16 cellular contexts compared by ENCODE assay signal in genomic region chr6:3841711-3842565, GRCh38. TPM values are rescaled to one million over a fixed set of nuclear protein-coding genes. Genes with fewer than 3 reads are reported as not detected.
DNase-seq lines count a peak whose midpoint lies in the region; ATAC-seq, FAIRE-seq and TF ChIP-seq lines count a peak whose summit lies in the region.
"Had no signal": no experiment of that assay in that cellular context is flagged by ENCODE, and none has a peak within 500 bp of the region (broad histone marks: within the 10 kb centered on the region; RNA-seq: fewer than 3 reads in every experiment).

No MANE protein-coding gene starts in this region.

- H3K36me3 ChIP-seq in MG63: no peaks in the 10 kb centered on the region

- H3K4me1 Mint-ChIP-seq in mesothelial cell of epicardium: peaks cover 44% of the 10 kb centered on the region
- H3K4me1 Mint-ChIP-seq: central memory CD8-positive, alpha-beta T cell; naive B cell had no signal

- peaks cover 38% of the 10 kb centered on the region for H3K4me1 ChIP-seq in A549

- H3K36me3 Mint-ChIP-seq in mesothelial cell of epicardium: no peaks in the 10 kb centered on the region
- H3K36me3 Mint-ChIP-seq: naive B cell had no signal

- TF ChIP-seq POLR2A in A549 (IDR thresholded peaks at IDR 0.05; ENCODE audit: low read length): no peak

- CTCF ChIA-PET in A549 (lab: Yijun Ruan, JAX): interaction anchor here (1.0 to 2.0 kb wide), 10 partner anchors 7 to 167 kb away, joined by 3 to 10 read pairs (median 4); partner anchors contain the start of gene FAM50B

- peak overlapping the region; percentile 40 to 48; a peak in 4 of 6 replicates for H3K27ac ChIP-seq in A549

- TF ChIP-seq RAD21 in A549 (conservative IDR thresholded peaks at IDR 0.05 in 1 of 2, IDR thresholded peaks at IDR 0.05 in 1 of 2): no peak

- H3K4me3 Mint-ChIP-seq in mesothelial cell of epicardium: no peak overlapping the region
- H3K4me3 Mint-ChIP-seq: central memory CD8-positive, alpha-beta T cell; naive B cell; T-helper 2 cell treated with Interferon-gamma antibody and Interleukin-4, amounts not matched to agents 5 μg/mL and 100 μg/mL, for 36 hours had no signal

- ATAC-seq in A549 (peak; percentile 43 to 73; a peak in 4 of 6 replicates), HG03095 (IDR thresholded peaks at IDR 0.05; ENCODE audit: unreplicated experiment) (no peak), HG03460 (IDR thresholded peaks at IDR 0.05; ENCODE audit: unreplicated experiment) (no peak)

- H3K4me3 ChIP-seq in A549: no peak overlapping the region
- H3K4me3 ChIP-seq in MG63: no peak overlapping the region
- H3K4me3 ChIP-seq in epithelial cell of esophagus (ENCODE audit: low read length): no peak overlapping the region

- H3K27me3 Mint-ChIP-seq in mesothelial cell of epicardium (ENCODE audit: low read depth): no peaks in the 10 kb centered on the region

- H3K4me2 ChIP-seq in A549: peak overlapping the region; percentile 54

- peak overlapping the region; percentile 45 for H3K27ac Mint-ChIP-seq in mesothelial cell of epicardium
- H3K27ac Mint-ChIP-seq: T-helper 2 cell treated with Interferon-gamma antibody and Interleukin-4, amounts not matched to agents 5 μg/mL and 100 μg/mL, for 36 hours had no signal

- no peak for FAIRE-seq in A549 (lab: Jason Lieb, UNC)

- H3K9me3 ChIP-seq in A549 (no peaks in the 10 kb centered on the region), MG63 (no peaks in the 10 kb centered on the region)

- TF ChIP-seq CTCF in A549 (IDR thresholded peaks at IDR 0.05) (no peak), epithelial cell of esophagus (IDR thresholded peaks at IDR 0.05; ENCODE audit: insufficient read depth, low read depth, low read length, missing control alignments) (no peak), mesothelial cell of epicardium (IDR thresholded peaks at IDR 0.05; ENCODE audit: unreplicated experiment) (no peak)

- WGBS in A549 (ENCODE audit: missing lambda C conversion rate): 85% methylated on average over 7 of the region's 9 CpGs

- POLR2A ChIA-PET in A549 (lab: Yijun Ruan, JAX): no interaction called here

- DNase-seq in A549 (ENCODE audit: low read depth in 1 of 2, low spot score in 1 of 2): peak in 1 of 2 experiments; percentile 14
- peak; percentile 79 for DNase-seq in MG63
- DNase-seq in epithelial cell of esophagus (ENCODE audit: low read depth): peak; percentile 89
- no peak for DNase-seq in mesothelial cell of epicardium (ENCODE audit: low spot score in 2 of 2, unreplicated experiment in 2 of 2)
- no peak for DNase-seq in activated CD4-positive, alpha-beta T cell treated with anti-CD3 and anti-CD28 coated beads, Interleukin-2, amount 50 U/mL, for 1 hour
- DNase-seq in NCI-H128 (lab: John Stamatoyannopoulos, UW; ENCODE audit: unreplicated experiment): no peak
- DNase-seq: AML-193; GF-D8; hippocampal formation; naive B cell; NCI-H1105 treated with DMSO at 0.1 percent for 48 hours; stimulated activated CD4-positive, alpha-beta T cell treated with anti-CD3 and anti-CD28 coated beads, Interleukin-1b, Interleukin-23, amount 100 ng/mL, for 48 hours had no signal

- no peaks in the 10 kb centered on the region for H3K9me3 Mint-ChIP-seq in mesothelial cell of epicardium
- H3K9me3 Mint-ChIP-seq: central memory CD8-positive, alpha-beta T cell; naive B cell; T-helper 2 cell treated with Interferon-gamma antibody and Interleukin-4, amounts not matched to agents 5 μg/mL and 100 μg/mL, for 36 hours had no signal

- TF ChIP-seq EP300 in A549 (IDR thresholded peaks at IDR 0.05): no peak

- H3K27me3 ChIP-seq in MG63: no peaks in the 10 kb centered on the region

TF ChIP-seq in A549, 52 proteins besides CTCF, POLR2A, EP300 and RAD21:
- TF ChIP-seq ZNF302 (CRISPR knock-in tag; IDR thresholded peaks at IDR 0.05) (no peak), FOSL2 (IDR thresholded peaks at IDR 0.05) (no peak), FOSL2 (CRISPR knock-in tag; IDR thresholded peaks at IDR 0.05) (no peak), USF2 (IDR thresholded peaks at IDR 0.05) (no peak)
- TF ChIP-seq, protein P1, sequence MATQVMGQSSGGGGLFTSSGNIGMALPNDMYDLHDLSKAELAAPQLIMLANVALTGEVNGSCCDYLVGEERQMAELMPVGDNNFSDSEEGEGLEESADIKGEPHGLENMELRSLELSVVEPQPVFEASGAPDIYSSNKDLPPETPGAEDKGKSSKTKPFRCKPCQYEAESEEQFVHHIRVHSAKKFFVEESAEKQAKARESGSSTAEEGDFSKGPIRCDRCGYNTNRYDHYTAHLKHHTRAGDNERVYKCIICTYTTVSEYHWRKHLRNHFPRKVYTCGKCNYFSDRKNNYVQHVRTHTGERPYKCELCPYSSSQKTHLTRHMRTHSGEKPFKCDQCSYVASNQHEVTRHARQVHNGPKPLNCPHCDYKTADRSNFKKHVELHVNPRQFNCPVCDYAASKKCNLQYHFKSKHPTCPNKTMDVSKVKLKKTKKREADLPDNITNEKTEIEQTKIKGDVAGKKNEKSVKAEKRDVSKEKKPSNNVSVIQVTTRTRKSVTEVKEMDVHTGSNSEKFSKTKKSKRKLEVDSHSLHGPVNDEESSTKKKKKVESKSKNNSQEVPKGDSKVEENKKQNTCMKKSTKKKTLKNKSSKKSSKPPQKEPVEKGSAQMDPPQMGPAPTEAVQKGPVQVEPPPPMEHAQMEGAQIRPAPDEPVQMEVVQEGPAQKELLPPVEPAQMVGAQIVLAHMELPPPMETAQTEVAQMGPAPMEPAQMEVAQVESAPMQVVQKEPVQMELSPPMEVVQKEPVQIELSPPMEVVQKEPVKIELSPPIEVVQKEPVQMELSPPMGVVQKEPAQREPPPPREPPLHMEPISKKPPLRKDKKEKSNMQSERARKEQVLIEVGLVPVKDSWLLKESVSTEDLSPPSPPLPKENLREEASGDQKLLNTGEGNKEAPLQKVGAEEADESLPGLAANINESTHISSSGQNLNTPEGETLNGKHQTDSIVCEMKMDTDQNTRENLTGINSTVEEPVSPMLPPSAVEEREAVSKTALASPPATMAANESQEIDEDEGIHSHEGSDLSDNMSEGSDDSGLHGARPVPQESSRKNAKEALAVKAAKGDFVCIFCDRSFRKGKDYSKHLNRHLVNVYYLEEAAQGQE (IDR thresholded peaks at IDR 0.05): no peak
- TF ChIP-seq, protein P2, sequence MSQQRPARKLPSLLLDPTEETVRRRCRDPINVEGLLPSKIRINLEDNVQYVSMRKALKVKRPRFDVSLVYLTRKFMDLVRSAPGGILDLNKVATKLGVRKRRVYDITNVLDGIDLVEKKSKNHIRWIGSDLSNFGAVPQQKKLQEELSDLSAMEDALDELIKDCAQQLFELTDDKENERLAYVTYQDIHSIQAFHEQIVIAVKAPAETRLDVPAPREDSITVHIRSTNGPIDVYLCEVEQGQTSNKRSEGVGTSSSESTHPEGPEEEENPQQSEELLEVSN (IDR thresholded peaks at IDR 0.05; ENCODE audit: borderline replicate concordance, low read depth): no peak

RNA-seq across cellular contexts. Expression of gene FAM50B, which starts 7.2 kb away (rescaled TPM):
- polyA plus RNA-seq in A549 (2011; rRNA removed): 4.6 and 5.1 TPM in 2 replicates
- polyA plus RNA-seq in A549 (2012; cell fraction: cytosol; rRNA removed): 6.7 and 7.9 TPM in 2 replicates
- 6.8 and 7.5 TPM in 2 replicates for polyA plus RNA-seq in A549 (2012; cell fraction: nucleus; rRNA removed)
- 5.5 to 6.8 TPM (median 6.4 TPM) in 3 replicates for polyA plus RNA-seq in A549 (2017; fragmentation: RNase III; extraction: RNeasy Plus Mini Kit Qiagen cat#74134 plus additional on column Dnase treatment)
- 1.5 and 2.5 TPM in 2 replicates for polyA minus RNA-seq in A549 (2011; rRNA and poly(A)+ RNA removed)
- not detected in 2 replicates for total RNA-seq in MG63 (2014; rRNA removed; shearing (Covaris generic); ENCODE audit: low replicate concordance)
- 7.0 to 7.9 TPM (median 7.1 TPM) in 3 replicates for total RNA-seq in mesothelial cell of epicardium

Comparison
In these comparisons a context has a peak if more than half of its experiments do, and no peak if none do; other contexts are left out.
1. ATAC-seq: peak in A549 (2 of 2); none in HG03095 (single experiment) and HG03460 (single experiment).
2. DNase-seq: peak in MG63 (single experiment) and epithelial cell of esophagus (single experiment); none in mesothelial cell of epicardium (0 of 2), activated CD4-positive, alpha-beta T cell treated with anti-CD3 and anti-CD28 coated beads, Interleukin-2, amount 50 U/mL, for 1 hour (single experiment) and NCI-H128 (single experiment).